ENCODE assay signal across 8 cellular contexts in genomic region chr19:13905634-13906524, GRCh38. TPM values are rescaled to one million over a fixed set of nuclear protein-coding genes. Genes with fewer than 3 reads are reported as not detected.
DNase-seq lines count a peak whose midpoint lies in the region; ATAC-seq and TF ChIP-seq lines count a peak whose summit lies in the region.

TSS of gene BRME1 (minus strand) at chr19:13906117. CDS start at chr19:13904892, 1,225 bp downstream.
TSS of gene CC2D1A (plus strand) at chr19:13906201. CDS start at chr19:13906442, 241 bp downstream.

- H3K36me3 Mint-ChIP-seq in activated naive CD8-positive, alpha-beta T cell treated with anti-CD3 and anti-CD28 coated beads for 36 hours: peaks cover 8% of the 10 kb centered on the region

- peaks cover 7% of the 10 kb centered on the region for H3K79me2 ChIP-seq in parathyroid adenoma

- DNase-seq in GM04503 (ENCODE audit: low read depth) (peak; percentile 39), HEK293T (ENCODE audit: extremely low spot score) (peak; percentile 98), NCI-H1092 (lab: John Stamatoyannopoulos, UW) (peak; percentile 85), SKM-1 treated with dmso at 0.1 percent for 144 hours (lab: John Stamatoyannopoulos, UW; ENCODE audit: unreplicated experiment) (peak; percentile 89), Right ventricle myocardium superior (peak; percentile 97), tibial artery (peak; percentile 90 to 94)
- peak; percentile 98 for DNase-seq in activated naive CD8-positive, alpha-beta T cell treated with anti-CD3 and anti-CD28 coated beads for 36 hours

- peaks cover 3% of the 10 kb centered on the region for H3K9me3 Mint-ChIP-seq in activated naive CD8-positive, alpha-beta T cell treated with anti-CD3 and anti-CD28 coated beads for 36 hours

- peak within 1 kb of the TSS; percentile 83 for H3K4me3 Mint-ChIP-seq in activated naive CD8-positive, alpha-beta T cell treated with anti-CD3 and anti-CD28 coated beads for 36 hours

- H3K9me3 ChIP-seq in parathyroid adenoma (ENCODE audit: control insufficient read depth, low read length): no peaks in the 10 kb centered on the region
- H3K9me3 ChIP-seq in tibial artery: no peaks in the 10 kb centered on the region

- no peaks in the 10 kb centered on the region for H3K27me3 Mint-ChIP-seq in activated naive CD8-positive, alpha-beta T cell treated with anti-CD3 and anti-CD28 coated beads for 36 hours

- H3K36me3 ChIP-seq in parathyroid adenoma (ENCODE audit: control insufficient read depth, insufficient read depth, low read length) (no peaks in the 10 kb centered on the region), tibial artery (peaks cover 0 to 15% (median 14%) of the 10 kb centered on the region in 3 donors)

- CTCF ChIA-PET in HEK293T (lab: Yijun Ruan, JAX): interaction anchor here (0.5 kb wide), 1 partner anchor 30 kb away, joined by 3 read pairs; no protein-coding TSS in a partner anchor

- TF ChIP-seq CTCF in parathyroid adenoma (IDR thresholded peaks at IDR 0.05): no peak
- TF ChIP-seq CTCF in tibial artery (IDR thresholded peaks at IDR 0.05): peak in 1 of 2 experiments; percentile 17

- H3K4me1 ChIP-seq in parathyroid adenoma (peaks cover 6% of the 10 kb centered on the region), tibial artery (peaks cover 0 to 18% (median 16%) of the 10 kb centered on the region in 4 donors)

- H3K27ac ChIP-seq in parathyroid adenoma (peak within 1 kb of the TSS; percentile 41), tibial artery (peak within 1 kb of the TSS; percentile 79)

- H3K27ac Mint-ChIP-seq in activated naive CD8-positive, alpha-beta T cell treated with anti-CD3 and anti-CD28 coated beads for 36 hours: peak within 1 kb of the TSS; percentile 91

- H3K27me3 ChIP-seq in parathyroid adenoma (ENCODE audit: control insufficient read depth, insufficient read depth, low read length) (no peaks in the 10 kb centered on the region), tibial artery (no peaks in the 10 kb centered on the region)

- peak within 1 kb of the TSS; percentile 99 for H2AFZ ChIP-seq in parathyroid adenoma

- peak; percentile 100 for ATAC-seq in Right ventricle myocardium superior (ENCODE audit: poor library complexity)

- peak within 1 kb of the TSS; percentile 49 for H3K9ac ChIP-seq in parathyroid adenoma

- H3K4me3 ChIP-seq in parathyroid adenoma (ENCODE audit: low read depth, low read length): peak within 1 kb of the TSS; percentile 83
- peak within 1 kb of the TSS; percentile 87 to 96 for H3K4me3 ChIP-seq in tibial artery

- H3K4me1 Mint-ChIP-seq in activated naive CD8-positive, alpha-beta T cell treated with anti-CD3 and anti-CD28 coated beads for 36 hours: peaks cover 15% of the 10 kb centered on the region

- POLR2A ChIA-PET in HEK293T (lab: Yijun Ruan, JAX): interaction anchor here (0.9 kb wide), 1 partner anchor 12 kb away, joined by 3 read pairs; no protein-coding TSS in a partner anchor

- peak within 1 kb of the TSS; percentile 91 for H3K4me2 ChIP-seq in parathyroid adenoma (ENCODE audit: low read length)

- intact Hi-C loops in Right ventricle myocardium superior (cut with DNase I) (no loop called here), tibial artery (cut with DNase I; ENCODE audit: low total_unique reads) (no loop called here)

TF ChIP-seq in HEK293T, 16 proteins besides CTCF, POLR2A, EP300 and RAD21:
- peak; percentile 89 for TF ChIP-seq PKNOX1 (IDR thresholded peaks at IDR 0.05)
- peak; percentile 36; the same call in 1 of the 2 replicates for TF ChIP-seq ELF4 (IDR thresholded peaks at IDR 0.05)
- TF ChIP-seq CTBP1 (IDR thresholded peaks at IDR 0.05; ENCODE audit: borderline replicate concordance): no peak
- TF ChIP-seq BHLHE40 (IDR thresholded peaks at IDR 0.05; ENCODE audit: borderline replicate concordance): no peak
- TF ChIP-seq L3MBTL2 (conservative IDR thresholded peaks at IDR 0.05): peak; percentile 99
- TF ChIP-seq NFRKB (IDR thresholded peaks at IDR 0.05): no peak
- no peak for TF ChIP-seq HDGF (IDR thresholded peaks at IDR 0.05; ENCODE audit: borderline replicate concordance)

RNA-seq across cellular contexts. Expression of gene BRME1, which starts in this region (rescaled TPM):
- total RNA-seq in activated naive CD8-positive, alpha-beta T cell treated with anti-CD3 and anti-CD28 coated beads for 36 hours: 1 to 10 TPM; 6.9 to 7.3 TPM
- 0.81 TPM for total RNA-seq in Right ventricle myocardium superior

RNA-seq across cellular contexts. Expression of gene CC2D1A, which starts in this region (rescaled TPM):
- 10 to 100 TPM; 24.4 to 25.0 TPM for total RNA-seq in activated naive CD8-positive, alpha-beta T cell treated with anti-CD3 and anti-CD28 coated beads for 36 hours
- total RNA-seq in Right ventricle myocardium superior: 20.0 TPM

Comparison
In these comparisons a context has a peak if more than half of its experiments do, and no peak if none do; other contexts are left out.
1. Peak in every context shown above with its lines: DNase-seq, ATAC-seq, H3K4me3 ChIP-seq and H3K27ac ChIP-seq.
2. DNase-seq: peak in every context shown above with its lines; median percentile 98 in HEK293T; 98 in activated naive CD8-positive, alpha-beta T cell treated with anti-CD3 and anti-CD28 coated beads for 36 hours; 97 in Right ventricle myocardium superior; 92 in tibial artery; 89 in SKM-1 treated with dmso at 0.1 percent for 144 hours; 85 in NCI-H1092; 39 in GM04503.